15 cellular contexts compared by ENCODE assay signal in the genomic region with DNA sequence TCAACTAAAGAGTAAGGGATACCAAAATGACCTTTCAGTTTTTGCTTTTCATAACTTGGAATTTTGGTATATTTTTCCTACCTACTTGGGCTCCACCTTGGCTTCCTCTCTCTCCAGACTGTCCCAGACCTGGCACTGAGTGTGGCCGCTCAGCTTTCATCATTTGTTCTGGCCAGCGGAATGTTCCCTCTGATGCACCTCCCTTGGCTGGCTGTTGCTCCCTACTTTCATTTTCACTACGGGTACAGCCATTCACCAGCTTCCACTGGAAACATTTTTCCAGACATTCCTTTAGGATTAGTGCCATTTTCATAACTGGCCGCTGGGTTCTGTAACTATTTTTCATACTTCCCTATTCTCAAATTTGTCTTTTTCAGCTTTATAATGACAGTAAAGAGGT.
DNase-seq lines count a peak whose midpoint lies in the region; ATAC-seq, FAIRE-seq and TF ChIP-seq lines count a peak whose summit lies in the region.
"Had no signal": no experiment of that assay in that cellular context is flagged by ENCODE, and none has a peak within 500 bp of the region (broad histone marks: within the 10 kb centered on the region; RNA-seq: fewer than 3 reads in every experiment).

No MANE protein-coding gene starts in this region.

- POLR2A ChIA-PET in HEK293T (lab: Yijun Ruan, JAX): no interaction called here

- H3K27ac ChIP-seq in coronary artery: peak overlapping the region in 1 of 2 donors; percentile 29

- ATAC-seq in HG03439 (IDR thresholded peaks at IDR 0.05; ENCODE audit: unreplicated experiment): no peak
- ATAC-seq: activated T-cell treated with anti-CD3 and anti-CD28 coated beads, Interleukin-2, amount 50 U/mL, for 4 hours had no signal

- peak overlapping the region; percentile 48 for H3K4me3 ChIP-seq in coronary artery

- CTCF ChIA-PET in HEK293T (lab: Yijun Ruan, JAX): no interaction called here

- FAIRE-seq in A204.1 (lab: Jason Lieb, UNC): peak; percentile 99
- FAIRE-seq in HTR-8/SVneo (lab: Jason Lieb, UNC): no peak
- FAIRE-seq: colon, GM19239, TTC549 had no signal

- no peak for TF ChIP-seq CTCF in coronary artery (IDR thresholded peaks at IDR 0.05)

- peak; percentile 21 for DNase-seq in HTR-8/SVneo (ENCODE audit: insufficient read length, low spot score)
- DNase-seq in coronary artery (ENCODE audit: low spot score): peak; percentile 77
- peak; percentile 3 for DNase-seq in medulla oblongata (ENCODE audit: extremely low spot score)
- DNase-seq in activated T-cell treated with anti-CD3 and anti-CD28 coated beads, Interleukin-2, amount 50 U/mL, for 48 hours: no peak
- no peak for DNase-seq in mucosa of gallbladder (ENCODE audit: low spot score)
- DNase-seq in HEK293T (ENCODE audit: extremely low spot score): no peak
- DNase-seq: activated T-cell treated with anti-CD3 and anti-CD28 coated beads, Interleukin-2, amount 50 U/mL, for 4 hours; AML-193; NCI-H1694 treated with DMSO at 0.1 percent for 48 hours; stimulated activated CD4-positive, alpha-beta T cell treated with anti-CD3 and anti-CD28 coated beads, Interleukin-4, amount 100 ng/mL, for 24 hours had no signal

TF ChIP-seq in HEK293T, 16 proteins besides CTCF, POLR2A, EP300 and RAD21:
- TF ChIP-seq ELF4 (IDR thresholded peaks at IDR 0.05): no peak
- TF ChIP-seq L3MBTL2 (conservative IDR thresholded peaks at IDR 0.05): no peak
- no peak for TF ChIP-seq TARDBP (IDR thresholded peaks at IDR 0.05)
- no peak for TF ChIP-seq SUZ12 (IDR thresholded peaks at IDR 0.05)
- TF ChIP-seq HDGF (IDR thresholded peaks at IDR 0.05; ENCODE audit: borderline replicate concordance): no peak
- no peak for TF ChIP-seq FOXM1 (IDR thresholded peaks at IDR 0.05; ENCODE audit: borderline replicate concordance)
- TF ChIP-seq SP1 (IDR thresholded peaks at IDR 0.05): no peak
- TF ChIP-seq NFRKB (IDR thresholded peaks at IDR 0.05): no peak
- TF ChIP-seq FOXA1 (IDR thresholded peaks at IDR 0.05): no peak
- TF ChIP-seq FOXK2 (IDR thresholded peaks at IDR 0.05): no peak
- no peak for TF ChIP-seq LEF1 (IDR thresholded peaks at IDR 0.05; ENCODE audit: borderline replicate concordance)
- TF ChIP-seq ZNF384 (IDR thresholded peaks at IDR 0.05): no peak
- TF ChIP-seq, protein P1, sequence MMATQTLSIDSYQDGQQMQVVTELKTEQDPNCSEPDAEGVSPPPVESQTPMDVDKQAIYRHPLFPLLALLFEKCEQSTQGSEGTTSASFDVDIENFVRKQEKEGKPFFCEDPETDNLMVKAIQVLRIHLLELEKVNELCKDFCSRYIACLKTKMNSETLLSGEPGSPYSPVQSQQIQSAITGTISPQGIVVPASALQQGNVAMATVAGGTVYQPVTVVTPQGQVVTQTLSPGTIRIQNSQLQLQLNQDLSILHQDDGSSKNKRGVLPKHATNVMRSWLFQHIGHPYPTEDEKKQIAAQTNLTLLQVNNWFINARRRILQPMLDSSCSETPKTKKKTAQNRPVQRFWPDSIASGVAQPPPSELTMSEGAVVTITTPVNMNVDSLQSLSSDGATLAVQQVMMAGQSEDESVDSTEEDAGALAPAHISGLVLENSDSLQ (IDR thresholded peaks at IDR 0.05): no peak
- TF ChIP-seq BHLHE40 (IDR thresholded peaks at IDR 0.05; ENCODE audit: borderline replicate concordance): no peak
- TF ChIP-seq CTBP1 (IDR thresholded peaks at IDR 0.05; ENCODE audit: borderline replicate concordance): no peak
- TF ChIP-seq ARNT (IDR thresholded peaks at IDR 0.05): no peak

Comparison
In these comparisons a context has a peak if more than half of its experiments do, and no peak if none do; other contexts are left out.
1. DNase-seq: peak in HTR-8/SVneo (single experiment), coronary artery (single experiment) and medulla oblongata (single experiment); none in activated T-cell treated with anti-CD3 and anti-CD28 coated beads, Interleukin-2, amount 50 U/mL, for 48 hours (0 of 2), mucosa of gallbladder (single experiment) and HEK293T (single experiment).